ENCODE assay signal across 8 cellular contexts in the genomic region with DNA sequence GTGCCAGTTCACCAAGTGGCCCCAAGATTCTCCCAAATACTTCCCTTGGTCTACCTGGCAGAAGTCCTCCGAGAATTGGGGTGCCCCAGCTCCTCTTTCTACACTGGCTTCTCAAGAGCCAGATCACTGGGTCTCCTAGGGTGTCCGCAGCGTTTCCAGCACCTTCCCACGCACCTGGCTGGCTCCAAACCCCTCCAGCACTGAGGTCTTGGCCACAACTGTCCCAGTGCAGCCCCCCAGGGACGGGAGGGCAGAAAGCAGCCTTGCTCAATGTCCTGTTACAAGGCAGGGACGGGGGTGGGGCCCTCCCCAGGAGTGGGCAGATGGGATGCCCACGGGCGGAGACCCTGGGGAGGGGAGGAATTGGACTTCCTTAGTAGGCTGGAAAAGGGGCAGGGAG. TPM values are rescaled to one million over a fixed set of nuclear protein-coding genes. Genes with fewer than 3 reads are reported as not detected.
DNase-seq lines count a peak whose midpoint lies in the region; ATAC-seq and TF ChIP-seq lines count a peak whose summit lies in the region.

No MANE protein-coding gene starts in this region.

- H3K79me2 ChIP-seq in hepatocyte: peaks cover 70% of the 10 kb centered on the region

- peaks cover 45% of the 10 kb centered on the region for H3K4me1 ChIP-seq in hepatocyte (ENCODE audit: insufficient read depth)
- H3K4me1 ChIP-seq in skeletal muscle tissue (ENCODE audit: control insufficient read depth in 3 of 3, insufficient read depth in 3 of 3, low read length in 3 of 3): peaks cover 15 to 26% (median 22%) of the 10 kb centered on the region in 3 donors

- no peaks in the 10 kb centered on the region for H3K36me3 ChIP-seq in hepatocyte (replicated peaks; ENCODE audit: insufficient read depth, low read depth)
- H3K36me3 ChIP-seq in skeletal muscle tissue (ENCODE audit: control insufficient read depth in 3 of 3, insufficient read depth in 3 of 3, low read length in 3 of 3): no peaks in the 10 kb centered on the region

- CTCF ChIA-PET in activated CD4-positive, alpha-beta memory T cell treated with anti-CD3 and anti-CD28 coated beads, Interleukin-2, amount 10 ng/mL, durations not matched to agents 7 days and 5 days (lab: Charles Lee): interaction anchor here (11.7 kb wide), 1 partner anchor 19 kb away, joined by 114 read pairs; no protein-coding TSS in a partner anchor

- H3K4me3 Mint-ChIP-seq in activated CD4-positive, alpha-beta memory T cell treated with anti-CD3 and anti-CD28 coated beads, Interleukin-2, amount 10 ng/mL, durations not matched to agents 7 days and 5 days: peak overlapping the region; percentile 87

- H3K4me2 ChIP-seq in hepatocyte: peak overlapping the region; percentile 97

- no peaks in the 10 kb centered on the region for H3K9me3 ChIP-seq in hepatocyte (ENCODE audit: low read depth)
- no peaks in the 10 kb centered on the region for H3K9me3 ChIP-seq in skeletal muscle tissue (ENCODE audit: control insufficient read depth in 3 of 3, low read length in 3 of 3)

- DNase-seq in activated CD4-positive, alpha-beta memory T cell treated with anti-CD3 and anti-CD28 coated beads, Interleukin-2, amount 10 ng/mL, durations not matched to agents 7 days and 5 days: no peak
- DNase-seq in hepatocyte (ENCODE audit: low spot score): no peak
- no peak for DNase-seq in islet precursor cell
- no peak for DNase-seq in stimulated activated CD4-positive, alpha-beta T cell treated with anti-CD3 and anti-CD28 coated beads, Interleukin-4, amount 100 ng/mL, for 24 hours

- no peaks in the 10 kb centered on the region for H4K20me1 ChIP-seq in hepatocyte (ENCODE audit: insufficient read depth, poor library complexity, severe bottlenecking)

- H3K9me3 Mint-ChIP-seq in activated CD4-positive, alpha-beta memory T cell treated with anti-CD3 and anti-CD28 coated beads, Interleukin-2, amount 10 ng/mL, durations not matched to agents 7 days and 5 days: no peaks in the 10 kb centered on the region

- TF ChIP-seq CTCF in GM12875 (IDR thresholded peaks at IDR 0.05; ENCODE audit: borderline replicate concordance, insufficient read depth, low read depth, low read length): no peak
- TF ChIP-seq CTCF in hepatocyte (IDR thresholded peaks at IDR 0.05; ENCODE audit: poor library complexity): no peak

- no peaks in the 10 kb centered on the region for H3K27me3 Mint-ChIP-seq in activated CD4-positive, alpha-beta memory T cell treated with anti-CD3 and anti-CD28 coated beads, Interleukin-2, amount 10 ng/mL, durations not matched to agents 7 days and 5 days

- H3K4me3 ChIP-seq in GM12875 (ENCODE audit: low read depth, low read length) (peak overlapping the region; percentile 59), hepatocyte (no peak overlapping the region), skeletal muscle tissue (ENCODE audit: low read length in 3 of 3) (peak overlapping the region; percentile 62 to 76 (median 64))

- 85% methylated on average over 8 of the region's 8 CpGs for WGBS in hepatocyte (ENCODE audit: low lambda C conversion rate, missing lambda C conversion rate)

- no peaks in the 10 kb centered on the region for H3K9me2 ChIP-seq in hepatocyte (replicated peaks; ENCODE audit: insufficient read depth)

- H3K27me3 ChIP-seq in hepatocyte: no peaks in the 10 kb centered on the region
- H3K27me3 ChIP-seq in skeletal muscle tissue (ENCODE audit: control insufficient read depth in 3 of 3, insufficient read depth in 3 of 3, low read length in 3 of 3): peaks cover 7 to 16% (median 11%) of the 10 kb centered on the region in 3 donors

- peaks cover 57% of the 10 kb centered on the region for H3K4me1 Mint-ChIP-seq in activated CD4-positive, alpha-beta memory T cell treated with anti-CD3 and anti-CD28 coated beads, Interleukin-2, amount 10 ng/mL, durations not matched to agents 7 days and 5 days

- POLR2A ChIA-PET in activated CD4-positive, alpha-beta memory T cell treated with anti-CD3 and anti-CD28 coated beads, Interleukin-2, amount 10 ng/mL, durations not matched to agents 7 days and 5 days (lab: Charles Lee): interaction anchor here (7.7 to 8.6 kb wide), 2 partner anchors 8 to 36 kb away, joined by 76 to 140 read pairs; no protein-coding TSS in a partner anchor

- peaks cover 13% of the 10 kb centered on the region for H3K36me3 Mint-ChIP-seq in activated CD4-positive, alpha-beta memory T cell treated with anti-CD3 and anti-CD28 coated beads, Interleukin-2, amount 10 ng/mL, durations not matched to agents 7 days and 5 days (ENCODE audit: low read depth)

- no peak for ATAC-seq in HG02981 (IDR thresholded peaks at IDR 0.05; ENCODE audit: unreplicated experiment)
- ATAC-seq in HG03457 (IDR thresholded peaks at IDR 0.05; ENCODE audit: unreplicated experiment): no peak

- H3K27ac ChIP-seq in hepatocyte (peak overlapping the region; percentile 65), skeletal muscle tissue (ENCODE audit: low read depth, low read length) (peak overlapping the region; percentile 56)

- H3K27ac Mint-ChIP-seq in activated CD4-positive, alpha-beta memory T cell treated with anti-CD3 and anti-CD28 coated beads, Interleukin-2, amount 10 ng/mL, durations not matched to agents 7 days and 5 days: peak overlapping the region; percentile 62

- H3K9ac ChIP-seq in skeletal muscle tissue (ENCODE audit: low read depth in 1 of 3, low read length in 3 of 3): peak overlapping the region; percentile 38 to 71 (median 43)

- no peak overlapping the region for H2AFZ ChIP-seq in hepatocyte

RNA-seq across cellular contexts. Expression of a gene that starts 1.1 kb away (rescaled TPM):
- 10 to 100 TPM; 85.3 to 87.9 TPM for total RNA-seq in activated CD4-positive, alpha-beta memory T cell treated with anti-CD3 and anti-CD28 coated beads, Interleukin-2, amount 10 ng/mL, durations not matched to agents 7 days and 5 days
- total RNA-seq in hepatocyte (35.1 and 60.8 TPM in 2 replicates), skeletal muscle tissue (25.6 TPM)
- polyA plus RNA-seq in hepatocyte: 84.4 and 90.6 TPM in 2 replicates
